In genomic region chr9:119027901-119028699, GRCh38 we compare ENCODE assay signal across 18 cellular contexts.
DNase-seq lines count a peak whose midpoint lies in the region; ATAC-seq and TF ChIP-seq lines count a peak whose summit lies in the region.
"Had no signal": no experiment of that assay in that cellular context is flagged by ENCODE, and none has a peak within 500 bp of the region (broad histone marks: within the 10 kb centered on the region; RNA-seq: fewer than 3 reads in every experiment).

No MANE protein-coding gene starts in this region.

- H3K27me3 ChIP-seq in heart right ventricle (no peaks in the 10 kb centered on the region), endodermal cell (ENCODE audit: control insufficient read depth, insufficient read depth, low read length, poor library complexity, severe bottlenecking) (no peaks in the 10 kb centered on the region), psoas muscle (ENCODE audit: insufficient read depth in 3 of 3, low read length in 2 of 3) (no peaks in the 10 kb centered on the region), vagina (no peaks in the 10 kb centered on the region), foreskin keratinocyte (no peaks in the 10 kb centered on the region)
- H3K27me3 ChIP-seq: SJCRH30, spleen had no signal

- no peak overlapping the region for H3K4me3 ChIP-seq in heart right ventricle
- no peak overlapping the region for H3K4me3 ChIP-seq in endodermal cell (ENCODE audit: low read length)
- no peak overlapping the region for H3K4me3 ChIP-seq in psoas muscle
- H3K4me3 ChIP-seq in vagina, result no peak overlapping the region
- H3K4me3 ChIP-seq: SJCRH30, spleen had no signal

- no peak for ATAC-seq in heart right ventricle
- no peak for ATAC-seq in Right ventricle myocardium inferior
- no peak for ATAC-seq in psoas muscle
- no peak for ATAC-seq in foreskin keratinocyte
- no peak for ATAC-seq in HG03097 (IDR thresholded peaks at IDR 0.05; ENCODE audit: low FRiP score, unreplicated experiment)

- H3K4me1 Mint-ChIP-seq in endodermal cell, result no peaks in the 10 kb centered on the region
- H3K4me1 Mint-ChIP-seq: activated naive CD4-positive, alpha-beta T cell treated with anti-CD3 and anti-CD28 coated beads, Interleukin-2, amount 10 ng/mL, durations not matched to agents 7 days and 5 days; CD14-positive monocyte had no signal

- H3K27me3 Mint-ChIP-seq in endodermal cell (ENCODE audit: insufficient read depth), result no peaks in the 10 kb centered on the region
- H3K27me3 Mint-ChIP-seq: activated naive CD4-positive, alpha-beta T cell treated with anti-CD3 and anti-CD28 coated beads, Interleukin-2, amount 10 ng/mL, durations not matched to agents 7 days and 5 days had no signal

- H3K4me1 ChIP-seq in heart right ventricle (peaks cover 0 to 53% (median 22%) of the 10 kb centered on the region in 9 donors), endodermal cell (ENCODE audit: control insufficient read depth, insufficient read depth, low read length) (no peaks in the 10 kb centered on the region), psoas muscle (peaks cover 16% of the 10 kb centered on the region), vagina (peaks cover 21% of the 10 kb centered on the region), foreskin keratinocyte (no peaks in the 10 kb centered on the region)
- H3K4me1 ChIP-seq: spleen had no signal

- peak overlapping the region; percentile 71 to 91 (median 80) for H3K27ac ChIP-seq in heart right ventricle
- no peak overlapping the region for H3K27ac ChIP-seq in endodermal cell (ENCODE audit: low read depth, low read length)
- H3K27ac ChIP-seq in psoas muscle, result peak overlapping the region; percentile 75
- peak overlapping the region; percentile 62 for H3K27ac ChIP-seq in vagina
- no peak overlapping the region for H3K27ac ChIP-seq in foreskin keratinocyte

- WGBS in heart right ventricle, 2 donors, result 75 to 78% methylated on average over 7 of the region's 7 CpGs
- WGBS in endodermal cell (ENCODE audit: insufficient coverage in 1 of 2, insufficient read length in 1 of 2), 2 experiments, result 42 to 63% methylated on average over 2 to 7 of the region's 7 CpGs
- WGBS in psoas muscle, 3 donors, result 68 to 81% (median 80%) methylated on average over 7 of the region's 7 CpGs

- intact Hi-C loops in heart right ventricle (cut with DNase I), result loop anchor here in 1 of 10 donors (2.0 kb wide), 1 partner anchor 23 kb away; no protein-coding TSS in a partner anchor
- intact Hi-C loops in Right ventricle myocardium inferior (cut with DNase I), result no loop called here
- intact Hi-C loops in psoas muscle (cut with DNase I), result no loop called here
- intact Hi-C loops in vagina (cut with DNase I), result no loop called here

- no peak for TF ChIP-seq POLR2A in vagina (IDR thresholded peaks at IDR 0.05)

- no peaks in the 10 kb centered on the region for H3K9me3 Mint-ChIP-seq in endodermal cell

- TF ChIP-seq CTCF in heart right ventricle (IDR thresholded peaks at IDR 0.05) (peak in 4 of 9 donors; percentile 12 to 28 (median 20)), endodermal cell (conservative IDR thresholded peaks at IDR 0.05) (peak; percentile 67), psoas muscle (IDR thresholded peaks at IDR 0.05) (peak; percentile 20), vagina (IDR thresholded peaks at IDR 0.05) (no peak), foreskin keratinocyte (conservative IDR thresholded peaks at IDR 0.05) (no peak)

- no peaks in the 10 kb centered on the region for H3K36me3 ChIP-seq in heart right ventricle
- H3K36me3 ChIP-seq in endodermal cell (ENCODE audit: control insufficient read depth, insufficient read depth, low read length), result no peaks in the 10 kb centered on the region
- H3K36me3 ChIP-seq in psoas muscle (ENCODE audit: insufficient read depth in 1 of 2, low read depth in 1 of 2), result no peaks in the 10 kb centered on the region
- no peaks in the 10 kb centered on the region for H3K36me3 ChIP-seq in vagina
- H3K36me3 ChIP-seq: SJCRH30, spleen had no signal

- no peak overlapping the region for H3K4me3 Mint-ChIP-seq in endodermal cell
- H3K4me3 Mint-ChIP-seq: activated naive CD4-positive, alpha-beta T cell treated with anti-CD3 and anti-CD28 coated beads, Interleukin-2, amount 10 ng/mL, durations not matched to agents 7 days and 5 days; CD14-positive monocyte had no signal

- no peak overlapping the region for H3K9ac ChIP-seq in endodermal cell (ENCODE audit: extremely low read depth, low read length, poor library complexity, severe bottlenecking)

- DNase-seq in heart right ventricle (no peak), Right ventricle myocardium inferior (ENCODE audit: missing footprints) (no peak), endodermal cell (no peak), psoas muscle (no peak), vagina (ENCODE audit: extremely low spot score in 2 of 2) (no peak), foreskin keratinocyte (no peak)
- DNase-seq in activated CD4-positive, alpha-beta T cell treated with anti-CD3 and anti-CD28 coated beads, Interleukin-2, amount 50 U/mL, for 4 hours, result no peak
- DNase-seq: activated CD4-positive, alpha-beta T cell treated with anti-CD3 and anti-CD28 coated beads for 48 hours; activated naive CD4-positive, alpha-beta T cell treated with anti-CD3 and anti-CD28 coated beads, Interleukin-2, amount 10 ng/mL, durations not matched to agents 7 days and 5 days; DMS153; NCI-H1048; NCI-H2029 treated with DMSO at 0.1 percent for 48 hours; NCI-H524; spleen; trophoblast cell had no signal

- no peak overlapping the region for H3K27ac Mint-ChIP-seq in endodermal cell
- H3K27ac Mint-ChIP-seq: activated naive CD4-positive, alpha-beta T cell treated with anti-CD3 and anti-CD28 coated beads, Interleukin-2, amount 10 ng/mL, durations not matched to agents 7 days and 5 days; CD14-positive monocyte had no signal

- no peaks in the 10 kb centered on the region for H3K36me3 Mint-ChIP-seq in endodermal cell (ENCODE audit: low read depth)
- H3K36me3 Mint-ChIP-seq: activated naive CD4-positive, alpha-beta T cell treated with anti-CD3 and anti-CD28 coated beads, Interleukin-2, amount 10 ng/mL, durations not matched to agents 7 days and 5 days; CD14-positive monocyte had no signal

- no peaks in the 10 kb centered on the region for H3K9me3 ChIP-seq in heart right ventricle
- H3K9me3 ChIP-seq in endodermal cell (ENCODE audit: control insufficient read depth, low read length), result no peaks in the 10 kb centered on the region
- H3K9me3 ChIP-seq in psoas muscle, result no peaks in the 10 kb centered on the region
- no peaks in the 10 kb centered on the region for H3K9me3 ChIP-seq in vagina
- H3K9me3 ChIP-seq: SJCRH30, spleen had no signal

Comparison
In these comparisons a context has a peak if more than half of its experiments do, and no peak if none do; other contexts are left out.
1. H3K27ac ChIP-seq: peak in heart right ventricle (10 of 10), psoas muscle (single experiment) and vagina (single experiment); none in endodermal cell (single experiment) and foreskin keratinocyte (single experiment).
2. CTCF ChIP-seq: peak in endodermal cell (single experiment) and psoas muscle (single experiment); none in vagina (0 of 3) and foreskin keratinocyte (single experiment).